9 cellular contexts compared by ENCODE assay signal in genomic region chr16:67934306-67935095, GRCh38. TPM values are rescaled to one million over a fixed set of nuclear protein-coding genes. Genes with fewer than 3 reads are reported as not detected.
DNase-seq lines count a peak whose midpoint lies in the region; ATAC-seq and TF ChIP-seq lines count a peak whose summit lies in the region.
"Had no signal": no experiment of that assay in that cellular context is flagged by ENCODE, and none has a peak within 500 bp of the region (broad histone marks: within the 10 kb centered on the region; RNA-seq: fewer than 3 reads in every experiment).

No MANE protein-coding gene starts in this region.

- H3K27ac ChIP-seq in iPS DF 6.9 (ENCODE audit: low read length) = no peak overlapping the region

- no peaks in the 10 kb centered on the region for H3K27me3 ChIP-seq in iPS DF 6.9 (ENCODE audit: control insufficient read depth, insufficient read depth, low read length)

- POLR2A ChIA-PET in WTC11 (lab: Charles Lee) = interaction anchor here (0.7 to 4.7 kb wide), 5 partner anchors 32 to 128 kb away, joined by 3 to 30 read pairs (median 5); partner anchors contain the start of genes NRN1L, PSKH1, RANBP10 and TSNAXIP1

- CTCF ChIA-PET in WTC11 (lab: Charles Lee) = interaction anchor here (1.0 to 4.0 kb wide), 12 partner anchors 9 to 413 kb away, joined by 3 to 52 read pairs (median 6); partner anchors contain the start of genes C16orf86, ENKD1, LCAT and NRN1L

- H3K27me3 Mint-ChIP-seq in T-helper 2 cell treated with Interferon-gamma antibody and Interleukin-4, amounts not matched to agents 5 μg/mL and 100 μg/mL, for 36 hours (ENCODE audit: low read depth) = no peaks in the 10 kb centered on the region
- no peaks in the 10 kb centered on the region for H3K27me3 Mint-ChIP-seq in WTC11 (ENCODE audit: low read depth)
- H3K27me3 Mint-ChIP-seq in stimulated activated naive B cell treated with anti-CD40 and anti-IgM and Interleukin-4, amounts not matched to agents 10 μg/mL and 1 μg/mL and 100 μg/mL, for 72 hours = no peaks in the 10 kb centered on the region

- H3K4me3 ChIP-seq in iPS DF 6.9 (ENCODE audit: low read length) = peak overlapping the region; percentile 79; the same call in 1 of the 2 replicates

- H3K4me3 Mint-ChIP-seq in T-helper 2 cell treated with Interferon-gamma antibody and Interleukin-4, amounts not matched to agents 5 μg/mL and 100 μg/mL, for 36 hours = peak overlapping the region; percentile 100
- peak overlapping the region; percentile 100 for H3K4me3 Mint-ChIP-seq in WTC11
- H3K4me3 Mint-ChIP-seq in stimulated activated naive B cell treated with anti-CD40 and anti-IgM and Interleukin-4, amounts not matched to agents 10 μg/mL and 1 μg/mL and 100 μg/mL, for 72 hours = peak overlapping the region; percentile 96 to 100

- TF ChIP-seq CTCF in WTC11 (IDR thresholded peaks at IDR 0.05) = no peak

- no peak overlapping the region for H3K27ac Mint-ChIP-seq in T-helper 2 cell treated with Interferon-gamma antibody and Interleukin-4, amounts not matched to agents 5 μg/mL and 100 μg/mL, for 36 hours
- peak overlapping the region; percentile 90; the same call in 1 of the 2 replicates for H3K27ac Mint-ChIP-seq in WTC11
- peak overlapping the region; percentile 100 for H3K27ac Mint-ChIP-seq in stimulated activated naive B cell treated with anti-CD40 and anti-IgM and Interleukin-4, amounts not matched to agents 10 μg/mL and 1 μg/mL and 100 μg/mL, for 72 hours

- H3K4me1 Mint-ChIP-seq in T-helper 2 cell treated with Interferon-gamma antibody and Interleukin-4, amounts not matched to agents 5 μg/mL and 100 μg/mL, for 36 hours (ENCODE audit: low read depth) = peaks cover 19% of the 10 kb centered on the region
- peaks cover 23% of the 10 kb centered on the region for H3K4me1 Mint-ChIP-seq in WTC11
- H3K4me1 Mint-ChIP-seq in stimulated activated naive B cell treated with anti-CD40 and anti-IgM and Interleukin-4, amounts not matched to agents 10 μg/mL and 1 μg/mL and 100 μg/mL, for 72 hours = peaks cover 31 to 51% of the 10 kb centered on the region in 2 donors

- no peaks in the 10 kb centered on the region for H3K36me3 ChIP-seq in iPS DF 6.9 (ENCODE audit: control insufficient read depth, insufficient read depth, low read length)

- no peaks in the 10 kb centered on the region for H3K9me3 Mint-ChIP-seq in T-helper 2 cell treated with Interferon-gamma antibody and Interleukin-4, amounts not matched to agents 5 μg/mL and 100 μg/mL, for 36 hours
- H3K9me3 Mint-ChIP-seq in WTC11 = no peaks in the 10 kb centered on the region
- H3K9me3 Mint-ChIP-seq in stimulated activated naive B cell treated with anti-CD40 and anti-IgM and Interleukin-4, amounts not matched to agents 10 μg/mL and 1 μg/mL and 100 μg/mL, for 72 hours = no peaks in the 10 kb centered on the region

- peaks cover 61% of the 10 kb centered on the region for H3K36me3 Mint-ChIP-seq in T-helper 2 cell treated with Interferon-gamma antibody and Interleukin-4, amounts not matched to agents 5 μg/mL and 100 μg/mL, for 36 hours (ENCODE audit: low read depth)
- H3K36me3 Mint-ChIP-seq in WTC11 = peaks cover 6% of the 10 kb centered on the region
- H3K36me3 Mint-ChIP-seq in stimulated activated naive B cell treated with anti-CD40 and anti-IgM and Interleukin-4, amounts not matched to agents 10 μg/mL and 1 μg/mL and 100 μg/mL, for 72 hours = peaks cover 36 to 59% of the 10 kb centered on the region in 2 donors

- DNase-seq in T-helper 2 cell treated with Interferon-gamma antibody and Interleukin-4, amounts not matched to agents 5 μg/mL and 100 μg/mL, for 36 hours (ENCODE audit: low spot score) = no peak
- no peak for DNase-seq in T-helper 2 cell
- DNase-seq in WTC11 (ENCODE audit: low spot score) = no peak
- DNase-seq in iPS DF 6.9 (ENCODE audit: low read depth, low spot score) = no peak
- no peak for DNase-seq in stimulated activated naive B cell treated with anti-CD40 and anti-IgM and Interleukin-4, amounts not matched to agents 10 μg/mL and 1 μg/mL and 100 μg/mL, for 72 hours
- no peak for DNase-seq in activated gamma-delta T cell (lab: John Stamatoyannopoulos, UW)
- DNase-seq in MV-4-11 (lab: John Stamatoyannopoulos, UW) = no peak
- DNase-seq in HK-2 (ENCODE audit: unreplicated experiment) = no peak
- DNase-seq: amniotic stem cell had no signal

- peaks cover 3% of the 10 kb centered on the region for H3K4me1 ChIP-seq in iPS DF 6.9 (ENCODE audit: control insufficient read depth, insufficient read depth, low read length)

- H3K9me3 ChIP-seq in iPS DF 6.9 (ENCODE audit: control insufficient read depth, insufficient read depth, low read length) = no peaks in the 10 kb centered on the region

- WGBS in iPS DF 6.9 (ENCODE audit: insufficient coverage, insufficient read length) = no CpG with 5 or more reads among the region's 13 CpGs

- ATAC-seq in WTC11 = no peak
- ATAC-seq in stimulated activated naive B cell treated with anti-CD40 and anti-IgM and Interleukin-4, amounts not matched to agents 10 μg/mL and 1 μg/mL and 100 μg/mL, for 72 hours (replicated peaks) = no peak

TF ChIP-seq in WTC11, 78 proteins besides CTCF, POLR2A, EP300 and RAD21 (continues in another document):
- TF ChIP-seq E2F1 (CRISPR knock-in tag; IDR thresholded peaks at IDR 0.05) = no peak
- TF ChIP-seq NR1H2 (CRISPR knock-in tag; IDR thresholded peaks at IDR 0.05) = no peak
- no peak for TF ChIP-seq TEAD1 (CRISPR knock-in tag; IDR thresholded peaks at IDR 0.05)
- TF ChIP-seq SP1 (CRISPR knock-in tag; conservative IDR thresholded peaks at IDR 0.05) = no peak
- no peak for TF ChIP-seq HMGXB4 (CRISPR knock-in tag; IDR thresholded peaks at IDR 0.05)
- no peak for TF ChIP-seq MYBL2 (CRISPR knock-in tag; IDR thresholded peaks at IDR 0.05)
- no peak for TF ChIP-seq NR2C2 (CRISPR knock-in tag; IDR thresholded peaks at IDR 0.05)
- TF ChIP-seq JAZF1 (CRISPR knock-in tag; IDR thresholded peaks at IDR 0.05) = no peak
- no peak for TF ChIP-seq KAT7 (CRISPR knock-in tag; IDR thresholded peaks at IDR 0.05; ENCODE audit: borderline replicate concordance)
- no peak for TF ChIP-seq SOX15 (CRISPR knock-in tag; IDR thresholded peaks at IDR 0.05)
- no peak for TF ChIP-seq ATF3 (CRISPR knock-in tag; conservative IDR thresholded peaks at IDR 0.05)
- TF ChIP-seq ZNF121 (CRISPR knock-in tag; IDR thresholded peaks at IDR 0.05) = no peak
- no peak for TF ChIP-seq FOXK1 (CRISPR knock-in tag; IDR thresholded peaks at IDR 0.05)
- no peak for TF ChIP-seq ZSCAN18 (CRISPR knock-in tag; IDR thresholded peaks at IDR 0.05)
- TF ChIP-seq ESRRA (CRISPR knock-in tag; IDR thresholded peaks at IDR 0.05; ENCODE audit: borderline replicate concordance) = no peak
- no peak for TF ChIP-seq CREB1 (CRISPR knock-in tag; IDR thresholded peaks at IDR 0.05)

RNA-seq across cellular contexts. Expression of gene PSMB10, which starts 2.1 kb away (rescaled TPM):
- 34.8 to 40.9 TPM (median 35.3 TPM) in 3 replicates for total RNA-seq in WTC11 (2021)

RNA-seq across cellular contexts. Expression of gene CTRL, which starts 2.8 kb away (rescaled TPM):
- 1.7 to 3.6 TPM (median 2.8 TPM) in 3 replicates for total RNA-seq in WTC11 (2021)

RNA-seq across cellular contexts. Expression of gene LCAT, which starts 9.4 kb away (rescaled TPM):
- 23.3 to 38.3 TPM (median 25.8 TPM) in 3 replicates for total RNA-seq in WTC11 (2021)

RNA-seq across cellular contexts. Expression of gene SLC12A4, which starts 33.9 kb away (rescaled TPM):
- 67.5 to 94.1 TPM (median 73.7 TPM) in 3 replicates for total RNA-seq in WTC11 (2021)

RNA-seq across cellular contexts. Expression of gene PSKH1, which starts 41.4 kb away (rescaled TPM):
- 29.0 to 32.6 TPM (median 31.6 TPM) in 3 replicates for total RNA-seq in WTC11 (2021)
